21 cellular contexts compared by ENCODE assay signal in genomic region chr5:141872496-141873356, GRCh38. TPM values are rescaled to one million over a fixed set of nuclear protein-coding genes. Genes with fewer than 3 reads are reported as not detected.
DNase-seq lines count a peak whose midpoint lies in the region; ATAC-seq and TF ChIP-seq lines count a peak whose summit lies in the region.
"Had no signal": no experiment of that assay in that cellular context is flagged by ENCODE, and none has a peak within 500 bp of the region (broad histone marks: within the 10 kb centered on the region; RNA-seq: fewer than 3 reads in every experiment).

No MANE protein-coding gene starts in this region.

- no peak overlapping the region for H4K8ac ChIP-seq in H9 (replicated peaks; ENCODE audit: insufficient read length, low read depth, low read length)
- no peak overlapping the region for H4K8ac ChIP-seq in trophoblast cell (ENCODE audit: low read depth, low read length)

- H3K14ac ChIP-seq in H9 (ENCODE audit: insufficient read depth, low read length) (peak overlapping the region; percentile 9), trophoblast cell (ENCODE audit: low read length) (no peak overlapping the region)

- H3K23ac ChIP-seq in H9 (ENCODE audit: insufficient read length, low read depth, low read length) (no peak overlapping the region), trophoblast cell (ENCODE audit: low read length) (no peak overlapping the region)

- no peak overlapping the region for H4K91ac ChIP-seq in H9 (ENCODE audit: insufficient read length, low read depth, low read length)
- peak overlapping the region; percentile 17 for H4K91ac ChIP-seq in trophoblast cell (ENCODE audit: low read depth, low read length)

- H3K36me3 Mint-ChIP-seq in H9 (ENCODE audit: insufficient read depth in 1 of 3, low read depth in 3 of 3) = peaks cover 31 to 35% (median 31%) of the 10 kb centered on the region in 3 experiments
- H3K36me3 Mint-ChIP-seq: activated naive CD4-positive, alpha-beta T cell treated with anti-CD3 and anti-CD28 coated beads, Interleukin-2, amount 50 U/mL, for 24 hours had no signal

- H3K27me3 ChIP-seq in H9 (ENCODE audit: insufficient read depth, low read length) = no peaks in the 10 kb centered on the region
- H3K27me3 ChIP-seq in PC-9 (ENCODE audit: insufficient read depth, low read depth) = no peaks in the 10 kb centered on the region
- peaks cover 19% of the 10 kb centered on the region for H3K27me3 ChIP-seq in hepatocyte
- peaks cover 23% of the 10 kb centered on the region for H3K27me3 ChIP-seq in trophoblast cell (ENCODE audit: insufficient read depth, low read length)

- peaks cover 18% of the 10 kb centered on the region for H3K23me2 ChIP-seq in H9 (ENCODE audit: insufficient read length, low read depth, low read length, poor library complexity, severe bottlenecking)

- TF ChIP-seq CTCF in H9 (conservative IDR thresholded peaks at IDR 0.05) (no peak), PC-9 (conservative IDR thresholded peaks at IDR 0.05) (no peak), hepatocyte (IDR thresholded peaks at IDR 0.05; ENCODE audit: poor library complexity) (no peak)

- peaks cover 51% of the 10 kb centered on the region for H3K79me2 ChIP-seq in H9 (ENCODE audit: insufficient read depth, low read length)
- peaks cover 100% of the 10 kb centered on the region for H3K79me2 ChIP-seq in PC-9 (ENCODE audit: low read depth)
- H3K79me2 ChIP-seq in hepatocyte = peaks cover 4% of the 10 kb centered on the region
- H3K79me2 ChIP-seq in trophoblast cell (ENCODE audit: control insufficient read depth, insufficient read depth, low read length, poor library complexity) = no peaks in the 10 kb centered on the region

- H2BK12ac ChIP-seq in H9 (ENCODE audit: insufficient read length, low read depth, low read length) (no peak overlapping the region), trophoblast cell (ENCODE audit: low read length) (no peak overlapping the region)

- peak; percentile 63 for DNase-seq in H9
- DNase-seq in PC-9 = no peak
- DNase-seq in hepatocyte (ENCODE audit: low spot score) = peak; percentile 18
- DNase-seq in trophoblast cell = peak; percentile 35 to 64
- no peak for DNase-seq in RPMI8226
- no peak for DNase-seq in substantia nigra (lab: John Stamatoyannopoulos, UW)
- DNase-seq in NCI-H2171 (lab: John Stamatoyannopoulos, UW) = no peak
- DNase-seq: activated CD4-positive, alpha-beta T cell treated with anti-CD3 and anti-CD28 coated beads for 48 hours; activated T-cell treated with anti-CD3 and anti-CD28 coated beads, Interleukin-2, amount 50 U/mL, for 1 hour; dermis blood vessel endothelial cell; heart left ventricle; kidney glomerular epithelial cell; NCI-H187 treated with DMSO at 0.1 percent for 48 hours; NCI-H510A; nucleus accumbens; sigmoid colon; stimulated activated CD4-positive, alpha-beta T cell treated with anti-CD3 and anti-CD28 coated beads, Interleukin-2, amount 100 ng/mL, for 48 hours had no signal

- H3K4me3 Mint-ChIP-seq in H9 = peak overlapping the region; percentile 42 to 54
- H3K4me3 Mint-ChIP-seq: activated naive CD4-positive, alpha-beta T cell treated with anti-CD3 and anti-CD28 coated beads, Interleukin-2, amount 50 U/mL, for 24 hours had no signal

- H3T11ph ChIP-seq in H9 (ENCODE audit: low read length) = no peak overlapping the region

- peak overlapping the region; percentile 5 for H3K4me2 ChIP-seq in H9 (ENCODE audit: insufficient read depth, insufficient read length, low read length)
- H3K4me2 ChIP-seq in PC-9 = peak overlapping the region; percentile 41
- H3K4me2 ChIP-seq in hepatocyte = no peak overlapping the region
- H3K4me2 ChIP-seq in trophoblast cell (ENCODE audit: low read length) = no peak overlapping the region

- H3K79me1 ChIP-seq in H9 (ENCODE audit: insufficient read depth, low read depth, low read length, poor library complexity, severe bottlenecking) = peaks cover 11% of the 10 kb centered on the region
- no peaks in the 10 kb centered on the region for H3K79me1 ChIP-seq in trophoblast cell (ENCODE audit: low read length)

- peaks cover 67 to 69% of the 10 kb centered on the region in 2 experiments for H3K4me1 Mint-ChIP-seq in H9

- no peak overlapping the region for H2AK5ac ChIP-seq in H9 (ENCODE audit: insufficient read length, low read length)
- no peak overlapping the region for H2AK5ac ChIP-seq in trophoblast cell (ENCODE audit: low read length)

- no CpG with 5 or more reads among the region's 15 CpGs for WGBS in H9 (ENCODE audit: extremely low coverage, insufficient read length, low lambda C conversion rate)
- 75% methylated on average over 15 of the region's 15 CpGs for WGBS in hepatocyte (ENCODE audit: low lambda C conversion rate, missing lambda C conversion rate)
- no CpG with 5 or more reads among the region's 15 CpGs for WGBS in trophoblast cell (ENCODE audit: extremely low coverage, insufficient coverage, insufficient read length)

- no peak overlapping the region for H2BK20ac ChIP-seq in H9 (ENCODE audit: low read depth, low read length, poor library complexity, severe bottlenecking)

- H3K36me3 ChIP-seq in PC-9 (ENCODE audit: low read depth) (peaks cover 26% of the 10 kb centered on the region), hepatocyte (replicated peaks; ENCODE audit: insufficient read depth, low read depth) (no peaks in the 10 kb centered on the region), trophoblast cell (ENCODE audit: control insufficient read depth in 1 of 2, insufficient read depth in 2 of 2, low read length in 2 of 2) (no peaks in the 10 kb centered on the region)
- H3K36me3 ChIP-seq: sigmoid colon, SJSA1 had no signal

- H3K27ac Mint-ChIP-seq in H9 = peak overlapping the region; percentile 95 to 99 (median 96)
- H3K27ac Mint-ChIP-seq: activated naive CD4-positive, alpha-beta T cell treated with anti-CD3 and anti-CD28 coated beads, Interleukin-2, amount 50 U/mL, for 24 hours had no signal

- no peaks in the 10 kb centered on the region for H3K9me2 ChIP-seq in PC-9 (ENCODE audit: insufficient read depth)
- no peaks in the 10 kb centered on the region for H3K9me2 ChIP-seq in hepatocyte (replicated peaks; ENCODE audit: insufficient read depth)

- no peak overlapping the region for H2BK120ac ChIP-seq in H9 (ENCODE audit: low read depth, low read length, poor library complexity, severe bottlenecking)
- H2BK120ac ChIP-seq in trophoblast cell (ENCODE audit: insufficient read depth, low read length, poor library complexity) = no peak overlapping the region

- H3F3A ChIP-seq in PC-9 (ENCODE audit: insufficient read depth, low read depth) = peaks cover 48% of the 10 kb centered on the region

- no TSS peak for BruUV-seq in PC-9 (replicated peaks; lab: Mats Ljungman, UMichigan)

- H2AFZ ChIP-seq in H9 (ENCODE audit: low read length) (no peak overlapping the region), PC-9 (no peak overlapping the region), hepatocyte (no peak overlapping the region), trophoblast cell (ENCODE audit: insufficient read depth, low read length, poor library complexity) (no peak overlapping the region)

- no peak overlapping the region for H3K56ac ChIP-seq in H9 (ENCODE audit: insufficient read length, low read depth, low read length)

- no peak overlapping the region for H2BK15ac ChIP-seq in H9 (ENCODE audit: low read depth, low read length)

- CTCF ChIA-PET in PC-9 (lab: Charles Lee) = no interaction called here

- H4K12ac ChIP-seq in trophoblast cell (ENCODE audit: low read depth, low read length) = no peak overlapping the region

- no peak overlapping the region for H3K9ac ChIP-seq in H9 (ENCODE audit: extremely low read depth, insufficient read length, low read length)
- H3K9ac ChIP-seq in trophoblast cell (ENCODE audit: low read length) = no peak overlapping the region

- H4K20me1 ChIP-seq in H9 (ENCODE audit: control insufficient read depth, insufficient read depth, insufficient read length) (peaks cover 2% of the 10 kb centered on the region), PC-9 (ENCODE audit: insufficient read depth) (peaks cover 66% of the 10 kb centered on the region), hepatocyte (ENCODE audit: insufficient read depth, poor library complexity, severe bottlenecking) (no peaks in the 10 kb centered on the region)

- POLR2A ChIA-PET in PC-9 (lab: Charles Lee; ENCODE audit: unreplicated experiment) = no interaction called here

- H3K27ac ChIP-seq in H9 (ENCODE audit: insufficient read length, low read depth, low read length) = peak overlapping the region; percentile 54
- peak overlapping the region; percentile 73 for H3K27ac ChIP-seq in PC-9
- H3K27ac ChIP-seq in hepatocyte = peak overlapping the region; percentile 32
- no peak overlapping the region for H3K27ac ChIP-seq in trophoblast cell (ENCODE audit: low read depth, low read length)
- H3K27ac ChIP-seq in substantia nigra (ENCODE audit: low read depth, low read length, poor library complexity, severe bottlenecking) = no peak overlapping the region
- H3K27ac ChIP-seq: sigmoid colon, SJSA1 had no signal

- no peaks in the 10 kb centered on the region; a peak in 3 of 5 replicates for H3K9me3 Mint-ChIP-seq in H9
- H3K9me3 Mint-ChIP-seq: activated naive CD4-positive, alpha-beta T cell treated with anti-CD3 and anti-CD28 coated beads, Interleukin-2, amount 50 U/mL, for 24 hours had no signal

- H4K5ac ChIP-seq in H9 (ENCODE audit: insufficient read length, low read depth, low read length) = no peak overlapping the region

- H2BK5ac ChIP-seq in H9 (ENCODE audit: insufficient read length, low read length) (peak overlapping the region; percentile 2), trophoblast cell (ENCODE audit: low read depth, low read length, poor library complexity) (no peak overlapping the region)

- no peaks in the 10 kb centered on the region for H3K9me3 ChIP-seq in H9 (ENCODE audit: control insufficient read depth, low read depth, low read length)
- H3K9me3 ChIP-seq in PC-9 (ENCODE audit: insufficient read depth, low read depth) = no peaks in the 10 kb centered on the region
- no peaks in the 10 kb centered on the region for H3K9me3 ChIP-seq in hepatocyte (ENCODE audit: low read depth)
- H3K9me3 ChIP-seq in trophoblast cell (ENCODE audit: insufficient read depth, low read depth, low read length) = peaks cover 2% of the 10 kb centered on the region
- H3K9me3 ChIP-seq: heart left ventricle, sigmoid colon, SJSA1 had no signal

- H3K27me3 Mint-ChIP-seq in H9 (ENCODE audit: low read depth) = no peaks in the 10 kb centered on the region

- intact Hi-C loops in PC-9 (cut with micrococcal nuclease; ENCODE audit: unreplicated experiment) = no loop called here

- H3K4me1 ChIP-seq in H9 (ENCODE audit: insufficient read depth, low read length) (peaks cover 20% of the 10 kb centered on the region), PC-9 (replicated peaks; ENCODE audit: insufficient read depth) (peaks cover 77% of the 10 kb centered on the region), hepatocyte (ENCODE audit: insufficient read depth) (peaks cover 24% of the 10 kb centered on the region), trophoblast cell (ENCODE audit: control insufficient read depth in 1 of 2, insufficient read depth in 2 of 2, low read length in 2 of 2) (peaks cover 17 to 29% of the 10 kb centered on the region in 2 experiments)

- H3K4ac ChIP-seq in H9 (ENCODE audit: low read depth, low read length) (no peak overlapping the region), trophoblast cell (ENCODE audit: low read depth, low read length) (no peak overlapping the region)

- no peak for ATAC-seq in GM18870 (IDR thresholded peaks at IDR 0.05; ENCODE audit: unreplicated experiment)
- ATAC-seq: heart left ventricle had no signal

- H3K18ac ChIP-seq in H9 (ENCODE audit: insufficient read length, low read depth, low read length) = peak overlapping the region; percentile 16
- no peak overlapping the region for H3K18ac ChIP-seq in trophoblast cell (ENCODE audit: low read length)

- no peak overlapping the region for H3K4me3 ChIP-seq in PC-9
- H3K4me3 ChIP-seq in hepatocyte = no peak overlapping the region
- H3K4me3 ChIP-seq in trophoblast cell (ENCODE audit: low read depth, low read length) = no peak overlapping the region
- H3K4me3 ChIP-seq: heart left ventricle, sigmoid colon, SJSA1 had no signal

RNA-seq across cellular contexts. Expression of gene PCDH1, which starts 5.5 kb away (rescaled TPM):
- total RNA-seq in H9 (2021) (127 and 131 TPM in 2 replicates), PC-9 (2021) (88.5 and 101 TPM in 2 replicates), hepatocyte (10.5 and 10.8 TPM in 2 replicates)
- 6.2 and 8.6 TPM in 2 replicates for polyA plus RNA-seq in hepatocyte
- 5.0 TPM in 2 replicates for polyA plus RNA-seq in trophoblast cell (2013)
- total RNA-seq: OCI-LY7 had no signal

RNA-seq across cellular contexts. Expression of gene DELE1, which starts 50.9 kb away (rescaled TPM):
- total RNA-seq in H9 (2021) (72.7 and 75.3 TPM in 2 replicates), PC-9 (2021) (68.5 and 80.8 TPM in 2 replicates), hepatocyte (57.2 and 62.0 TPM in 2 replicates)
- 31.5 and 32.6 TPM in 2 replicates for polyA plus RNA-seq in hepatocyte
- 20.0 and 20.3 TPM in 2 replicates for polyA plus RNA-seq in trophoblast cell (2013)

Comparison
In these comparisons a context has a peak if more than half of its experiments do, and no peak if none do; other contexts are left out.
1. DNase-seq: peak in H9 (single experiment), hepatocyte (single experiment) and trophoblast cell (2 of 2); none in PC-9 (0 of 2), RPMI8226 (single experiment), substantia nigra (0 of 49) and NCI-H2171 (single experiment).
2. H3K27ac ChIP-seq: peak in H9 (single experiment), PC-9 (single experiment) and hepatocyte (single experiment); none in trophoblast cell (single experiment) and substantia nigra (single experiment).
3. H3K4me2 ChIP-seq: peak in H9 (single experiment) and PC-9 (single experiment); none in hepatocyte (single experiment) and trophoblast cell (single experiment).